10 cellular contexts compared by ENCODE assay signal in the genomic region with DNA sequence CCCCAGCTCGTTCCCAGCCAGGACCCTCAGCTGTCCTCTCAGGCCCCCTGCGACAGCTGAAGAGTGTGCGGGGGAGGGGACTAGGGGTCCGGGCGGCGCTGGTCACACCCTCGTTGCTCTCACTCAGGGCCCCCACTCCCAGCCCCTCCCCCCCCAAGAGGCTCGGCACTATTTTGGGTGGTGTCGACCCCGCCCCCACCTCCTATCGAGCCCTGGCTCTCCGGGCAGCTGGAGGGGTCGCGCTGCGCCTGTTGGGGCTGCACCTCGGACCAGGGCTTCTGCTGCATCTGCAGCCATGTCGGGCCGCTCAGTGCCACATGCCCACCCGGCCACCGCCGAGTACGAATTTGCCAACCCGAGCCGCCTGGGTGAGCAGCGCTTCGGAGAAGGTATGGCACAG. TPM values are rescaled to one million over a fixed set of nuclear protein-coding genes. Genes with fewer than 3 reads are reported as not detected.
DNase-seq lines count a peak whose midpoint lies in the region; ATAC-seq, FAIRE-seq and TF ChIP-seq lines count a peak whose summit lies in the region.
"Had no signal": no experiment of that assay in that cellular context is flagged by ENCODE, and none has a peak within 500 bp of the region (broad histone marks: within the 10 kb centered on the region; RNA-seq: fewer than 3 reads in every experiment).

A gene with protein sequence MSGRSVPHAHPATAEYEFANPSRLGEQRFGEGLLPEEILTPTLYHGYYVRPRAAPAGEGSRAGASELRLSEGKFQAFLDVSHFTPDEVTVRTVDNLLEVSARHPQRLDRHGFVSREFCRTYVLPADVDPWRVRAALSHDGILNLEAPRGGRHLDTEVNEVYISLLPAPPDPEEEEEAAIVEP (plus strand): TSS at position 200 of the 400 bp plus-strand sequence. CDS start 96 bp downstream, at position 296.

- H3K56ac ChIP-seq in H1 (replicated peaks; ENCODE audit: insufficient read length, low read depth, low read length), result no peak within 1 kb of the TSS

- TF ChIP-seq CTCF in HFFc6 (IDR thresholded peaks at IDR 0.05) (no peak), H1 (IDR thresholded peaks at IDR 0.05; ENCODE audit: control extremely low read depth in 1 of 3, insufficient read depth in 1 of 3, low read depth in 1 of 3, low read length in 3 of 3) (no peak), liver (IDR thresholded peaks at IDR 0.05; ENCODE audit: low read depth, low read length, missing input control) (no peak)

- H3K27me3 ChIP-seq in H1 (replicated peaks in 1 of 4; ENCODE audit: control insufficient read depth in 3 of 4, extremely low read depth in 1 of 4, insufficient read depth in 3 of 4, low read length in 3 of 4) (no peaks in the 10 kb centered on the region), liver (ENCODE audit: control insufficient read depth in 4 of 4, insufficient read depth in 4 of 4, low read length in 3 of 4) (no peaks in the 10 kb centered on the region)
- peaks cover 17% of the 10 kb centered on the region for H3K27me3 ChIP-seq in effector memory CD4-positive, alpha-beta T cell (replicated peaks; ENCODE audit: control insufficient read depth, insufficient read depth, low read length, poor library complexity, severe bottlenecking)
- peaks cover 5% of the 10 kb centered on the region for H3K27me3 ChIP-seq in CD4-positive, alpha-beta memory T cell (ENCODE audit: insufficient read depth, low read length)

- no peaks in the 10 kb centered on the region for H3K79me1 ChIP-seq in H1 (ENCODE audit: low read depth, low read length)

- peak within 1 kb of the TSS; percentile 94 for H2AFZ ChIP-seq in H1 (ENCODE audit: low read length)

- peak within 1 kb of the TSS; percentile 5 to 21; a peak in 2 of 4 replicates for H3K4me2 ChIP-seq in H1 (ENCODE audit: insufficient read depth in 1 of 2, low read depth in 2 of 2, low read length in 2 of 2)

- no peak within 1 kb of the TSS for H2BK120ac ChIP-seq in H1 (replicated peaks; ENCODE audit: low read depth, low read length)

- H3K4me1 ChIP-seq in H1 (replicated peaks in 1 of 4; ENCODE audit: control insufficient read depth in 3 of 4, insufficient read depth in 4 of 4, low read length in 3 of 4), result peaks cover 0 to 15% (median 9%) of the 10 kb centered on the region in 4 experiments
- H3K4me1 ChIP-seq in liver (ENCODE audit: control insufficient read depth in 4 of 4, insufficient read depth in 4 of 4, low read length in 3 of 4), result no peaks in the 10 kb centered on the region
- H3K4me1 ChIP-seq in effector memory CD4-positive, alpha-beta T cell (ENCODE audit: control insufficient read depth, insufficient read depth, low read length, poor library complexity, severe bottlenecking), result no peaks in the 10 kb centered on the region
- H3K4me1 ChIP-seq in CD4-positive, alpha-beta memory T cell (ENCODE audit: insufficient read depth, low read length), result no peaks in the 10 kb centered on the region

- H3K9me3 Mint-ChIP-seq in HFFc6, result no peaks in the 10 kb centered on the region
- H3K9me3 Mint-ChIP-seq in CD4-positive, alpha-beta memory T cell, result no peaks in the 10 kb centered on the region

- H4K8ac ChIP-seq in H1 (ENCODE audit: extremely low read depth, insufficient read depth, low read length), result peak within 1 kb of the TSS; percentile 75

- H3K4me3 Mint-ChIP-seq in HFFc6, result peak within 1 kb of the TSS; percentile 81
- no peak within 1 kb of the TSS for H3K4me3 Mint-ChIP-seq in CD4-positive, alpha-beta memory T cell

- FAIRE-seq in H1 (lab: Jason Lieb, UNC), result no peak

- no peak within 1 kb of the TSS for H3K27ac ChIP-seq in H1 (ENCODE audit: low read depth, low read length)
- peak within 1 kb of the TSS; percentile 50 to 74 for H3K27ac ChIP-seq in liver (ENCODE audit: low read depth in 1 of 2, low read length in 2 of 2)
- peak within 1 kb of the TSS; percentile 31 to 92 (median 77) for H3K27ac ChIP-seq in skin epidermis
- H3K27ac ChIP-seq in effector memory CD4-positive, alpha-beta T cell (ENCODE audit: insufficient read depth, low read length, poor library complexity, severe bottlenecking), result no peak within 1 kb of the TSS
- H3K27ac ChIP-seq in CD4-positive, alpha-beta memory T cell (ENCODE audit: low read depth, low read length), result no peak within 1 kb of the TSS

- peaks cover 5% of the 10 kb centered on the region; the same call in 1 of the 2 replicates for H3K36me3 Mint-ChIP-seq in HFFc6 (ENCODE audit: low read depth)
- no peaks in the 10 kb centered on the region for H3K36me3 Mint-ChIP-seq in CD4-positive, alpha-beta memory T cell

- H3K9ac ChIP-seq in H1 (replicated peaks in 1 of 4; ENCODE audit: extremely low read depth in 1 of 4, low read depth in 3 of 4, low read length in 3 of 4), result no peak within 1 kb of the TSS
- H3K9ac ChIP-seq in liver (ENCODE audit: low read depth in 1 of 2, low read length in 2 of 2), result no peak within 1 kb of the TSS

- TF ChIP-seq RAD21 in H1 (IDR thresholded peaks at IDR 0.05 in 1 of 2, conservative IDR thresholded peaks at IDR 0.05 in 1 of 2; ENCODE audit: low read depth in 2 of 2, low read length in 2 of 2), result no peak
- TF ChIP-seq RAD21 in liver (IDR thresholded peaks at IDR 0.05), result no peak

- no peak within 1 kb of the TSS; the same call in 1 of the 2 replicates for H2BK20ac ChIP-seq in H1 (ENCODE audit: low read length)

- peak within 1 kb of the TSS; percentile 77; the same call in 1 of the 2 replicates for H2AK5ac ChIP-seq in H1 (ENCODE audit: low read depth, low read length)

- peak within 1 kb of the TSS; percentile 90 for H3K27ac Mint-ChIP-seq in HFFc6
- H3K27ac Mint-ChIP-seq in CD4-positive, alpha-beta memory T cell, result peak within 1 kb of the TSS in 1 of 7 donors; percentile 31

- no peak within 1 kb of the TSS for H3K23ac ChIP-seq in H1 (ENCODE audit: insufficient read length)

- DNase-seq in HFFc6, result no peak
- DNase-seq in H1 (ENCODE audit: low read depth in 1 of 2, low spot score in 2 of 2), result no peak
- DNase-seq in effector memory CD4-positive, alpha-beta T cell, result no peak
- no peak for DNase-seq in COLO829 (ENCODE audit: low spot score)
- DNase-seq in CD4-positive, alpha-beta memory T cell, result no peak
- DNase-seq: activated CD4-positive, alpha-beta T cell treated with anti-CD3 and anti-CD28 coated beads for 48 hours had no signal

- peak within 1 kb of the TSS; percentile 98; the same call in 1 of the 2 replicates for H2BK12ac ChIP-seq in H1 (ENCODE audit: low read depth, low read length)

- no peaks in the 10 kb centered on the region for H3K79me2 ChIP-seq in H1 (ENCODE audit: control insufficient read depth in 1 of 2, insufficient read depth in 2 of 2, low read length in 2 of 2)

- no peak within 1 kb of the TSS for H3K4ac ChIP-seq in H1 (replicated peaks; ENCODE audit: insufficient read length, low read depth, low read length)

- H2BK5ac ChIP-seq in H1 (ENCODE audit: low read depth, low read length), result peak within 1 kb of the TSS; percentile 61; the same call in 1 of the 2 replicates

- no peaks in the 10 kb centered on the region for H4K20me1 ChIP-seq in H1 (replicated peaks in 1 of 2; ENCODE audit: control insufficient read depth in 1 of 2, insufficient read depth in 2 of 2, low read length in 2 of 2)

- H3K27me3 Mint-ChIP-seq in HFFc6 (ENCODE audit: insufficient read depth), result peaks cover 5% of the 10 kb centered on the region
- peaks cover 35 to 47% of the 10 kb centered on the region in 2 donors for H3K27me3 Mint-ChIP-seq in CD4-positive, alpha-beta memory T cell

- intact Hi-C loops in CD4-positive, alpha-beta memory T cell (cut with micrococcal nuclease), result no loop called here

- H2BK15ac ChIP-seq in H1 (ENCODE audit: low read length), result 0 out of 2 replicates have a peak within 1 kb of the TSS, but pooled peaks have one; percentile 61

- H4K91ac ChIP-seq in H1 (replicated peaks; ENCODE audit: insufficient read length, low read length), result peak within 1 kb of the TSS; percentile 46

- CTCF ChIA-PET in H1 (lab: Charles Lee; ENCODE audit: partially characterized antibody), result interaction anchor here (0.8 to 1.6 kb wide), 3 partner anchors 13 to 85 kb away, joined by 3 to 4 read pairs (median 3); no protein-coding TSS in a partner anchor
- CTCF ChIA-PET in CD4-positive, alpha-beta memory T cell (lab: Charles Lee; ENCODE audit: partially characterized antibody), result no interaction called here

- H3K18ac ChIP-seq in H1 (ENCODE audit: extremely low read depth, low read length), result peak within 1 kb of the TSS; percentile 42; the same call in 1 of the 2 replicates

- peak within 1 kb of the TSS; percentile 8 for H4K5ac ChIP-seq in H1 (ENCODE audit: insufficient read length, low read depth, low read length)

- no peak for TF ChIP-seq EP300 in H1 (IDR thresholded peaks at IDR 0.05; ENCODE audit: borderline replicate concordance in 1 of 2, low read depth in 2 of 2, low read length in 2 of 2)

- no peaks in the 10 kb centered on the region for H3K9me3 ChIP-seq in H1 (ENCODE audit: insufficient read depth in 2 of 2, low read depth in 1 of 2, low read length in 1 of 2)
- H3K9me3 ChIP-seq in liver (ENCODE audit: control insufficient read depth in 4 of 4, low read length in 3 of 4), result no peaks in the 10 kb centered on the region
- H3K9me3 ChIP-seq in effector memory CD4-positive, alpha-beta T cell (ENCODE audit: control insufficient read depth, low read length), result no peaks in the 10 kb centered on the region
- no peaks in the 10 kb centered on the region for H3K9me3 ChIP-seq in CD4-positive, alpha-beta memory T cell (ENCODE audit: control insufficient read depth in 1 of 2, low read length in 2 of 2)
- H3K9me3 ChIP-seq: mucosa of descending colon had no signal

- no peaks in the 10 kb centered on the region for H3K36me3 ChIP-seq in H1 (ENCODE audit: control insufficient read depth in 2 of 4, insufficient read depth in 4 of 4, low read length in 3 of 4)
- no peaks in the 10 kb centered on the region for H3K36me3 ChIP-seq in liver (ENCODE audit: control insufficient read depth in 4 of 4, insufficient read depth in 3 of 4, low read depth in 1 of 4, low read length in 3 of 4)
- no peaks in the 10 kb centered on the region for H3K36me3 ChIP-seq in effector memory CD4-positive, alpha-beta T cell (ENCODE audit: control insufficient read depth, insufficient read depth, low read length)
- H3K36me3 ChIP-seq in CD4-positive, alpha-beta memory T cell (ENCODE audit: insufficient read depth, low read length), result no peaks in the 10 kb centered on the region

- no peak within 1 kb of the TSS for H3K14ac ChIP-seq in H1 (ENCODE audit: insufficient read length)

- H3K23me2 ChIP-seq in H1 (ENCODE audit: low read depth, low read length), result peaks cover 4% of the 10 kb centered on the region; the same call in 1 of the 2 replicates

- H3K4me1 Mint-ChIP-seq in HFFc6 (ENCODE audit: low read depth), result peaks cover 36% of the 10 kb centered on the region
- peaks cover 0 to 4% (median 0%) of the 10 kb centered on the region in 4 donors for H3K4me1 Mint-ChIP-seq in CD4-positive, alpha-beta memory T cell

- POLR2A ChIA-PET in H1 (lab: Charles Lee; ENCODE audit: partially characterized antibody), result interaction anchor here (0.5 to 0.8 kb wide), 3 partner anchors 22 to 288 kb away, joined by 3 read pairs; no protein-coding TSS in a partner anchor
- POLR2A ChIA-PET in CD4-positive, alpha-beta memory T cell (lab: Charles Lee; ENCODE audit: partially characterized antibody), result no interaction called here

- no peak within 1 kb of the TSS; a peak in 1 of 8 replicates for H3K4me3 ChIP-seq in H1 (ENCODE audit: extremely low read depth in 1 of 4, insufficient read depth in 2 of 4, low read depth in 3 of 4, low read length in 4 of 4)
- peak within 1 kb of the TSS in 1 of 3 donors; percentile 11 for H3K4me3 ChIP-seq in liver (ENCODE audit: low read depth in 1 of 3, low read length in 3 of 3)
- peak within 1 kb of the TSS; percentile 13 to 43 (median 27) for H3K4me3 ChIP-seq in skin epidermis
- H3K4me3 ChIP-seq in effector memory CD4-positive, alpha-beta T cell (ENCODE audit: insufficient read depth, low read depth, low read length, poor library complexity, severe bottlenecking), result no peak within 1 kb of the TSS
- H3K4me3 ChIP-seq in CD4-positive, alpha-beta memory T cell (ENCODE audit: low read length in 2 of 2), result no peak within 1 kb of the TSS
- H3K4me3 ChIP-seq: mucosa of descending colon had no signal

- no peak for TF ChIP-seq POLR2A in H1 (IDR thresholded peaks at IDR 0.05; ENCODE audit: control extremely low read depth in 1 of 2, low read depth in 2 of 2, low read length in 2 of 2)

- ATAC-seq in HG02571 (IDR thresholded peaks at IDR 0.05; ENCODE audit: unreplicated experiment), result no peak

- 90% methylated on average over 15 of the region's 26 CpGs; no CpG with 5 or more reads in 1 of the 2 experiments for WGBS in H1 (ENCODE audit: extremely low coverage in 1 of 2, insufficient coverage in 1 of 2, insufficient read length in 1 of 2, insufficient replicate concordance in 2 of 2, low coverage in 1 of 2, low lambda C conversion rate in 2 of 2, missing lambda C conversion rate in 1 of 2), 2 experiments
- WGBS in liver, result 29% methylated on average over 26 of the region's 26 CpGs

RNA-seq across cellular contexts. Expression of the gene that starts here (rescaled TPM):
- 1 to 10 TPM; 1.7 to 7.8 (median 5.4) TPM for total RNA-seq in HFFc6 (2021; fragmentation: NEBNext Ultra II Directional; extraction: Animal tissue kit (Norgen Biotek cat#: 25700))
- total RNA-seq in H1 (2021; fragmentation: NEBNext Ultra II Directional; extraction: Animal tissue kit (Norgen Biotek cat#: 25700)), result 0.32 and 1.0 TPM in 2 replicates
- polyA plus RNA-seq in H1 (2011; rRNA removed), result 0.86 and 1.4 TPM in 2 replicates
- polyA plus RNA-seq in H1 (2011; cell fraction: cytosol; rRNA removed), result 0.66 TPM
- 0.77 TPM for polyA plus RNA-seq in H1 (2011; cell fraction: nucleus; rRNA removed)
- 0.44 to 0.58 TPM (median 0.51 TPM) in 3 of 4 replicates, not detected in the other for polyA plus RNA-seq in H1 (2012, experiment 1 of 2)
- polyA plus RNA-seq in H1 (2012, experiment 2 of 2), result 0.39 TPM
- 0.08 TPM for polyA plus RNA-seq in H1 (2013, experiment 1 of 2)
- 0.31 TPM for polyA plus RNA-seq in H1 (2013, experiment 2 of 2)
- 0.32 TPM in 1 of 2 replicates, not detected in the other for polyA minus RNA-seq in H1 (2011; rRNA and poly(A)+ RNA removed)
- polyA minus RNA-seq in H1 (2011; cell fraction: cytosol; rRNA and poly(A)+ RNA removed), result not detected
- not detected for polyA minus RNA-seq in H1 (2011; cell fraction: nucleus; rRNA and poly(A)+ RNA removed)
- under 1 TPM in 1 of 2 donors, not detected in 1; 0.14 TPM for total RNA-seq in liver
- under 1 TPM; 0.61 to 0.85 TPM for polyA plus RNA-seq in liver
- not detected for total RNA-seq in CD4-positive, alpha-beta memory T cell
- polyA plus RNA-seq in CD4-positive, alpha-beta memory T cell, result not detected

Comparison
In these comparisons a context has a peak if more than half of its experiments do, and no peak if none do; other contexts are left out.
1. H3K27ac ChIP-seq: peak in liver (2 of 2) and skin epidermis (21 of 21); none in H1 (single experiment), effector memory CD4-positive, alpha-beta T cell (single experiment) and CD4-positive, alpha-beta memory T cell (single experiment).
2. H3K4me3 ChIP-seq: peak in skin epidermis (7 of 7); none in H1 (0 of 4), effector memory CD4-positive, alpha-beta T cell (single experiment) and CD4-positive, alpha-beta memory T cell (0 of 2).